In genomic region chr19:1655992-1656608, GRCh38 we compare ENCODE assay signal across 1 cellular context.
TF ChIP-seq lines count a peak whose summit lies in the region.

No MANE protein-coding gene starts in this region.

TF ChIP-seq in GM23338, 12 proteins besides CTCF, POLR2A, EP300 and RAD21 (continued from another document):
- TF ChIP-seq REST (IDR thresholded peaks at IDR 0.05; ENCODE audit: unreplicated experiment) (no peak), ZNF331 (CRISPR knock-in tag; IDR thresholded peaks at IDR 0.05; ENCODE audit: low read depth) (no peak), JUNB (IDR thresholded peaks at IDR 0.05; ENCODE audit: unreplicated experiment) (no peak), EZH2 (IDR thresholded peaks at IDR 0.05; ENCODE audit: low read depth, unreplicated experiment) (no peak)
- TF ChIP-seq, protein P1, sequence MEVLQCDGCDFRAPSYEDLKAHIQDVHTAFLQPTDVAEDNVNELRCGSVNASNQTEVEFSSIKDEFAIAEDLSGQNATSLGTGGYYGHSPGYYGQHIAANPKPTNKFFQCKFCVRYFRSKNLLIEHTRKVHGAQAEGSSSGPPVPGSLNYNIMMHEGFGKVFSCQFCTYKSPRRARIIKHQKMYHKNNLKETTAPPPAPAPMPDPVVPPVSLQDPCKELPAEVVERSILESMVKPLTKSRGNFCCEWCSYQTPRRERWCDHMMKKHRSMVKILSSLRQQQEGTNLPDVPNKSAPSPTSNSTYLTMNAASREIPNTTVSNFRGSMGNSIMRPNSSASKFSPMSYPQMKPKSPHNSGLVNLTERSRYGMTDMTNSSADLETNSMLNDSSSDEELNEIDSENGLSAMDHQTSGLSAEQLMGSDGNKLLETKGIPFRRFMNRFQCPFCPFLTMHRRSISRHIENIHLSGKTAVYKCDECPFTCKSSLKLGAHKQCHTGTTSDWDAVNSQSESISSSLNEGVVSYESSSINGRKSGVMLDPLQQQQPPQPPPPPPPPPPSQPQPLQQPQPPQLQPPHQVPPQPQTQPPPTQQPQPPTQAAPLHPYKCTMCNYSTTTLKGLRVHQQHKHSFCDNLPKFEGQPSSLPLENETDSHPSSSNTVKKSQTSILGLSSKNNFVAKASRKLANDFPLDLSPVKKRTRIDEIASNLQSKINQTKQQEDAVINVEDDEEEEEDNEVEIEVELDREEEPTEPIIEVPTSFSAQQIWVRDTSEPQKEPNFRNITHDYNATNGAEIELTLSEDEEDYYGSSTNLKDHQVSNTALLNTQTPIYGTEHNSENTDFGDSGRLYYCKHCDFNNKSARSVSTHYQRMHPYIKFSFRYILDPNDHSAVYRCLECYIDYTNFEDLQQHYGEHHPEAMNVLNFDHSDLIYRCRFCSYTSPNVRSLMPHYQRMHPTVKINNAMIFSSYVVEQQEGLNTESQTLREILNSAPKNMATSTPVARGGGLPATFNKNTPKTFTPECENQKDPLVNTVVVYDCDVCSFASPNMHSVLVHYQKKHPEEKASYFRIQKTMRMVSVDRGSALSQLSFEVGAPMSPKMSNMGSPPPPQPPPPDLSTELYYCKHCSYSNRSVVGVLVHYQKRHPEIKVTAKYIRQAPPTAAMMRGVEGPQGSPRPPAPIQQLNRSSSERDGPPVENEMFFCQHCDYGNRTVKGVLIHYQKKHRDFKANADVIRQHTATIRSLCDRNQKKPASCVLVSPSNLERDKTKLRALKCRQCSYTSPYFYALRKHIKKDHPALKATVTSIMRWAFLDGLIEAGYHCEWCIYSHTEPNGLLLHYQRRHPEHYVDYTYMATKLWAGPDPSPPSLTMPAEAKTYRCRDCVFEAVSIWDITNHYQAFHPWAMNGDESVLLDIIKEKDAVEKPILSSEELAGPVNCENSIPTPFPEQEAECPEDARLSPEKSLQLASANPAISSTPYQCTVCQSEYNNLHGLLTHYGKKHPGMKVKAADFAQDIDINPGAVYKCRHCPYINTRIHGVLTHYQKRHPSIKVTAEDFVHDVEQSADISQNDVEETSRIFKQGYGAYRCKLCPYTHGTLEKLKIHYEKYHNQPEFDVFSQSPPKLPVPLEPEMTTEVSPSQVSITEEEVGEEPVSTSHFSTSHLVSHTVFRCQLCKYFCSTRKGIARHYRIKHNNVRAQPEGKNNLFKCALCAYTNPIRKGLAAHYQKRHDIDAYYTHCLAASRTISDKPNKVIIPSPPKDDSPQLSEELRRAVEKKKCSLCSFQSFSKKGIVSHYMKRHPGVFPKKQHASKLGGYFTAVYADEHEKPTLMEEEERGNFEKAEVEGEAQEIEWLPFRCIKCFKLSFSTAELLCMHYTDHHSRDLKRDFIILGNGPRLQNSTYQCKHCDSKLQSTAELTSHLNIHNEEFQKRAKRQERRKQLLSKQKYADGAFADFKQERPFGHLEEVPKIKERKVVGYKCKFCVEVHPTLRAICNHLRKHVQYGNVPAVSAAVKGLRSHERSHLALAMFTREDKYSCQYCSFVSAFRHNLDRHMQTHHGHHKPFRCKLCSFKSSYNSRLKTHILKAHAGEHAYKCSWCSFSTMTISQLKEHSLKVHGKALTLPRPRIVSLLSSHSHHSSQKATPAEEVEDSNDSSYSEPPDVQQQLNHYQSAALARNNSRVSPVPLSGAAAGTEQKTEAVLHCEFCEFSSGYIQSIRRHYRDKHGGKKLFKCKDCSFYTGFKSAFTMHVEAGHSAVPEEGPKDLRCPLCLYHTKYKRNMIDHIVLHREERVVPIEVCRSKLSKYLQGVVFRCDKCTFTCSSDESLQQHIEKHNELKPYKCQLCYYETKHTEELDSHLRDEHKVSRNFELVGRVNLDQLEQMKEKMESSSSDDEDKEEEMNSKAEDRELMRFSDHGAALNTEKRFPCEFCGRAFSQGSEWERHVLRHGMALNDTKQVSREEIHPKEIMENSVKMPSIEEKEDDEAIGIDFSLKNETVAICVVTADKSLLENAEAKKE (CRISPR knock-in tag; IDR thresholded peaks at IDR 0.05) = no peak
